ENCODE assay signal across 1 cellular context in the genomic region with DNA sequence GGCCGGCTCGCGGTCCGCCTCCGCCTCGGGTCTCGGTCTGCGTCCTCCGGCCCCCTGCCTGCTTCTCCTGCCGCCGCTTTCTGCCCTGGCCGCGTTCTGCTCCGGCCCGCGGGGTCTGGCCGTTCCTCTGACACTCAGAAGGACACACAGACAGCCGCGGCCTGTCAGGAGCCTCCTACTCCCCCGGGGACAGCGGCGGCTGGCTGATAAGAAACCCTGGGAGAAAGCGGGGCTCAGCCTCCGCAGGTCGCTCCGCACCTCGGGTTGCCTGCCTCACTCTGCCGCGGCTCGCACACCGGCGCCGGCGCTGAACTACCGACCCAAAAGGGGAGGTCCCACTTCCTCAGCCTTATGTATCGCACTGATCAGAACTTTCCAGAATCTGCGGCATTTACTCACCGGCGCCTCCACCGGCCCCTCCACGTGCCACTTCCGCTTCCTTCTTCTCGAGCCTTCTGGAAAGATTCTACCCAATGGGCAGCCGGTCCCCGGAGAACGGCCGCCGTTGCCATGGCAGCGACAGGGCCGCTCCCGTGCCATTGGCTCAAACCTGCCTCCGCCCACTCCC.
TF ChIP-seq lines count a peak whose summit lies in the region.

A gene (minus strand): TSS at position 322 of the 568 bp plus-strand sequence. CDS start 322 bp downstream, outside the sequence.

TF ChIP-seq in K562, 482 proteins besides CTCF, POLR2A, EP300 and RAD21 (continued from another document and continues in another):
- TF ChIP-seq, protein P1, sequence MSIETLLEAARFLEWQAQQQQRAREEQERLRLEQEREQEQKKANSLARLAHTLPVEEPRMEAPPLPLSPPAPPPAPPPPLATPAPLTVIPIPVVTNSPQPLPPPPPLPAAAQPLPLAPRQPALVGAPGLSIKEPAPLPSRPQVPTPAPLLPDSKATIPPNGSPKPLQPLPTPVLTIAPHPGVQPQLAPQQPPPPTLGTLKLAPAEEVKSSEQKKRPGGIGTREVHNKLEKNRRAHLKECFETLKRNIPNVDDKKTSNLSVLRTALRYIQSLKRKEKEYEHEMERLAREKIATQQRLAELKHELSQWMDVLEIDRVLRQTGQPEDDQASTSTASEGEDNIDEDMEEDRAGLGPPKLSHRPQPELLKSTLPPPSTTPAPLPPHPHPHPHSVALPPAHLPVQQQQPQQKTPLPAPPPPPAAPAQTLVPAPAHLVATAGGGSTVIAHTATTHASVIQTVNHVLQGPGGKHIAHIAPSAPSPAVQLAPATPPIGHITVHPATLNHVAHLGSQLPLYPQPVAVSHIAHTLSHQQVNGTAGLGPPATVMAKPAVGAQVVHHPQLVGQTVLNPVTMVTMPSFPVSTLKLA (conservative IDR thresholded peaks at IDR 0.05) = peak; percentile 95 to 98
- TF ChIP-seq, protein P2, sequence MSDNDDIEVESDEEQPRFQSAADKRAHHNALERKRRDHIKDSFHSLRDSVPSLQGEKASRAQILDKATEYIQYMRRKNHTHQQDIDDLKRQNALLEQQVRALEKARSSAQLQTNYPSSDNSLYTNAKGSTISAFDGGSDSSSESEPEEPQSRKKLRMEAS (CRISPR knock-in tag; IDR thresholded peaks at IDR 0.05) = peak; percentile 83
- no peak for TF ChIP-seq BRCA1 (IDR thresholded peaks at IDR 0.05)
- no peak for TF ChIP-seq BRCA1 (CRISPR knock-in tag; IDR thresholded peaks at IDR 0.05)
- TF ChIP-seq, protein P3, sequence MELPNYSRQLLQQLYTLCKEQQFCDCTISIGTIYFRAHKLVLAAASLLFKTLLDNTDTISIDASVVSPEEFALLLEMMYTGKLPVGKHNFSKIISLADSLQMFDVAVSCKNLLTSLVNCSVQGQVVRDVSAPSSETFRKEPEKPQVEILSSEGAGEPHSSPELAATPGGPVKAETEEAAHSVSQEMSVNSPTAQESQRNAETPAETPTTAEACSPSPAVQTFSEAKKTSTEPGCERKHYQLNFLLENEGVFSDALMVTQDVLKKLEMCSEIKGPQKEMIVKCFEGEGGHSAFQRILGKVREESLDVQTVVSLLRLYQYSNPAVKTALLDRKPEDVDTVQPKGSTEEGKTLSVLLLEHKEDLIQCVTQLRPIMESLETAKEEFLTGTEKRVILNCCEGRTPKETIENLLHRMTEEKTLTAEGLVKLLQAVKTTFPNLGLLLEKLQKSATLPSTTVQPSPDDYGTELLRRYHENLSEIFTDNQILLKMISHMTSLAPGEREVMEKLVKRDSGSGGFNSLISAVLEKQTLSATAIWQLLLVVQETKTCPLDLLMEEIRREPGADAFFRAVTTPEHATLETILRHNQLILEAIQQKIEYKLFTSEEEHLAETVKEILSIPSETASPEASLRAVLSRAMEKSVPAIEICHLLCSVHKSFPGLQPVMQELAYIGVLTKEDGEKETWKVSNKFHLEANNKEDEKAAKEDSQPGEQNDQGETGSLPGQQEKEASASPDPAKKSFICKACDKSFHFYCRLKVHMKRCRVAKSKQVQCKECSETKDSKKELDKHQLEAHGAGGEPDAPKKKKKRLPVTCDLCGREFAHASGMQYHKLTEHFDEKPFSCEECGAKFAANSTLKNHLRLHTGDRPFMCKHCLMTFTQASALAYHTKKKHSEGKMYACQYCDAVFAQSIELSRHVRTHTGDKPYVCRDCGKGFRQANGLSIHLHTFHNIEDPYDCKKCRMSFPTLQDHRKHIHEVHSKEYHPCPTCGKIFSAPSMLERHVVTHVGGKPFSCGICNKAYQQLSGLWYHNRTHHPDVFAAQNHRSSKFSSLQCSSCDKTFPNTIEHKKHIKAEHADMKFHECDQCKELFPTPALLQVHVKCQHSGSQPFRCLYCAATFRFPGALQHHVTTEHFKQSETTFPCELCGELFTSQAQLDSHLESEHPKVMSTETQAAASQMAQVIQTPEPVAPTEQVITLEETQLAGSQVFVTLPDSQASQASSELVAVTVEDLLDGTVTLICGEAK (IDR thresholded peaks at IDR 0.05) = peak; percentile 86
- TF ChIP-seq, protein P3 (CRISPR knock-in tag; IDR thresholded peaks at IDR 0.05) = no peak
- no peak for TF ChIP-seq SMAD3 (CRISPR knock-in tag; conservative IDR thresholded peaks at IDR 0.05)
- peak; percentile 92 for TF ChIP-seq GABPA (tag; conservative IDR thresholded peaks at IDR 0.05; ENCODE audit: low read depth)
- TF ChIP-seq C11orf30 (IDR thresholded peaks at IDR 0.05; ENCODE audit: low read depth) = no peak
- TF ChIP-seq GABPB1 (CRISPR knock-in tag; IDR thresholded peaks at IDR 0.05) = peak; percentile 73; the same call in 1 of the 2 replicates
- TF ChIP-seq EP400 (IDR thresholded peaks at IDR 0.05) = no peak
- TF ChIP-seq SRSF3 (IDR thresholded peaks at IDR 0.05; ENCODE audit: insufficient read depth, low read length) = no peak
- no peak for TF ChIP-seq ATF1 (CRISPR knock-in tag; IDR thresholded peaks at IDR 0.05)
- TF ChIP-seq ATF1 (tag; IDR thresholded peaks at IDR 0.05) = no peak
- TF ChIP-seq, protein P4, sequence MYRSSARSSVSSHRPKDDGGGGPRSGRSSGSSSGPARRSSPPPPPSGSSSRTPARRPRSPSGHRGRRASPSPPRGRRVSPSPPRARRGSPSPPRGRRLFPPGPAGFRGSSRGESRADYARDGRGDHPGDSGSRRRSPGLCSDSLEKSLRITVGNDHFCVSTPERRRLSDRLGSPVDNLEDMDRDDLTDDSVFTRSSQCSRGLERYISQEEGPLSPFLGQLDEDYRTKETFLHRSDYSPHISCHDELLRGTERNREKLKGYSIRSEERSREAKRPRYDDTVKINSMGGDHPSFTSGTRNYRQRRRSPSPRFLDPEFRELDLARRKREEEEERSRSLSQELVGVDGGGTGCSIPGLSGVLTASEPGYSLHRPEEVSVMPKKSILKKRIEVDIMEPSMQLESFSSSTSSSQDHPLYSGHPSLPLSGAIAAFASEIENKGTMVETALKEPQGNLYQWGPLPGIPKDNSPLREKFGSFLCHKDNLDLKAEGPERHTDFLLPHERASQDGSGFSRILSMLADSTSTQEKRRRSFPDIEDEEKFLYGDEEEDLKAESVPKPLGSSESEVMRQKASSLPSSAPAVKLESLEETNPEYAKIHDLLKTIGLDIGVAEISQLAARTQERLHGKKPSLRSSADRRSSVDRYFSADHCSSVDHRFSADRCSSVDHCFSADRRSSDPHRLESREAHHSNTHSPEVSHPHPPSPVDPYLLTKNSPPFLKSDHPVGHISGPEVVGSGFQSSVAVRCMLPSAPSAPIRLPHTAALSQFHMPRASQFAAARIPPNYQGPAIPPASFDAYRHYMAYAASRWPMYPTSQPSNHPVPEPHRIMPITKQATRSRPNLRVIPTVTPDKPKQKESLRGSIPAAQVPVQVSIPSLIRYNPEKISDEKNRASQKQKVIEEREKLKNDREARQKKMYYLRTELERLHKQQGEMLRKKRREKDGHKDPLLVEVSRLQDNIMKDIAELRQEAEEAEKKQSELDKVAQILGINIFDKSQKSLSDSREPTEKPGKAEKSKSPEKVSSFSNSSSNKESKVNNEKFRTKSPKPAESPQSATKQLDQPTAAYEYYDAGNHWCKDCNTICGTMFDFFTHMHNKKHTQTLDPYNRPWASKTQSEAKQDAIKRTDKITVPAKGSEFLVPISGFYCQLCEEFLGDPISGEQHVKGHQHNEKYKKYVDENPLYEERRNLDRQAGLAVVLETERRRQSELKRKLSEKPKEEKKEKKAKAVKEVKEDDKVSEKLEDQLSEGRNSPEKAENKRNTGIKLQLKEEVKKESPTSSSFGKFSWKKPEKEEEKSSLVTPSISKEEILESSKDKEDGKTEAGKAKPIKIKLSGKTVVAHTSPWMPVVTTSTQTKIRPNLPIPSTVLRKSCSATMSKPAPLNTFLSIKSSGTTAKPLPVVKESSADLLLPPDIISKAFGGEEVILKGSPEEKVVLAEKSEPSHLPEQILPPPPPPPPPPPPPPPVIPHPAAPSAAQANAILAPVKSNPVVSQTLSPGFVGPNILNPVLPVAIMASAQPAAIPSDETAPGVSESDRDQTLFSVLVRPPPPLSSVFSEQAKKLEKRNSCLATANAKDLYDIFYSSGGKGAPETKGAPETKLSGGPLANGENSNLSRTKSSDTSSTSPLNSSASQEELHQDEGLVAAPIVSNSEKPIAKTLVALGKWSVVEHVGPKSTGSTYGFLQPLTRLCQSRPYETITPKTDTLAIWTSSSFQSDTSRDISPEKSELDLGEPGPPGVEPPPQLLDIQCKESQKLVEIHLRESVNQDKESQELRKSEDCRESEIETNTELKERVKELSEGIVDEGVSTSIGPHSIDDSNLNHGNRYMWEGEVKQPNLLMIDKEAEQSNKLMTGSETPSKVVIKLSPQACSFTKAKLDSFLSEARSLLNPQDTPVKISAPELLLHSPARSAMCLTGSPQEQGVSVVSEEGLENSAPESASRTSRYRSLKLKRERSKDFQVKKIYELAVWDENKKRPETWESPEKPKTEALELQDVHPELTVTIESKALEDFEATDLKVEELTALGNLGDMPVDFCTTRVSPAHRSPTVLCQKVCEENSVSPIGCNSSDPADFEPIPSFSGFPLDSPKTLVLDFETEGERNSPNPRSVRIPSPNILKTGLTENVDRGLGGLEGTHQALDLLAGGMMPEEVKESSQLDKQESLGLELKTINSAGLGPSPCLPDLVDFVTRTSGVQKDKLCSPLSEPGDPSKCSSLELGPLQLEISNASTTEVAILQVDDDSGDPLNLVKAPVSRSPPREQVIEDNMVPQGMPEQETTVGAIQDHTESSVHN (IDR thresholded peaks at IDR 0.05; ENCODE audit: borderline replicate concordance in 1 of 2, low read depth in 1 of 2) = no peak
- TF ChIP-seq BMI1 (IDR thresholded peaks at IDR 0.05; ENCODE audit: low read length) = peak; percentile 89
- no peak for TF ChIP-seq CBFA2T2 (conservative IDR thresholded peaks at IDR 0.05)
- TF ChIP-seq, protein P5, sequence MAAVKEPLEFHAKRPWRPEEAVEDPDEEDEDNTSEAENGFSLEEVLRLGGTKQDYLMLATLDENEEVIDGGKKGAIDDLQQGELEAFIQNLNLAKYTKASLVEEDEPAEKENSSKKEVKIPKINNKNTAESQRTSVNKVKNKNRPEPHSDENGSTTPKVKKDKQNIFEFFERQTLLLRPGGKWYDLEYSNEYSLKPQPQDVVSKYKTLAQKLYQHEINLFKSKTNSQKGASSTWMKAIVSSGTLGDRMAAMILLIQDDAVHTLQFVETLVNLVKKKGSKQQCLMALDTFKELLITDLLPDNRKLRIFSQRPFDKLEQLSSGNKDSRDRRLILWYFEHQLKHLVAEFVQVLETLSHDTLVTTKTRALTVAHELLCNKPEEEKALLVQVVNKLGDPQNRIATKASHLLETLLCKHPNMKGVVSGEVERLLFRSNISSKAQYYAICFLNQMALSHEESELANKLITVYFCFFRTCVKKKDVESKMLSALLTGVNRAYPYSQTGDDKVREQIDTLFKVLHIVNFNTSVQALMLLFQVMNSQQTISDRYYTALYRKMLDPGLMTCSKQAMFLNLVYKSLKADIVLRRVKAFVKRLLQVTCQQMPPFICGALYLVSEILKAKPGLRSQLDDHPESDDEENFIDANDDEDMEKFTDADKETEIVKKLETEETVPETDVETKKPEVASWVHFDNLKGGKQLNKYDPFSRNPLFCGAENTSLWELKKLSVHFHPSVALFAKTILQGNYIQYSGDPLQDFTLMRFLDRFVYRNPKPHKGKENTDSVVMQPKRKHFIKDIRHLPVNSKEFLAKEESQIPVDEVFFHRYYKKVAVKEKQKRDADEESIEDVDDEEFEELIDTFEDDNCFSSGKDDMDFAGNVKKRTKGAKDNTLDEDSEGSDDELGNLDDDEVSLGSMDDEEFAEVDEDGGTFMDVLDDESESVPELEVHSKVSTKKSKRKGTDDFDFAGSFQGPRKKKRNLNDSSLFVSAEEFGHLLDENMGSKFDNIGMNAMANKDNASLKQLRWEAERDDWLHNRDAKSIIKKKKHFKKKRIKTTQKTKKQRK (IDR thresholded peaks at IDR 0.05; ENCODE audit: borderline replicate concordance, low read depth, low read length) = no peak
- TF ChIP-seq IFI16 (CRISPR knock-in tag; IDR thresholded peaks at IDR 0.05) = no peak
- TF ChIP-seq ZNF431 (CRISPR knock-in tag; IDR thresholded peaks at IDR 0.05) = 0 out of 2 replicates have a peak, but pooled peaks have one; percentile 44
- TF ChIP-seq, protein P6, sequence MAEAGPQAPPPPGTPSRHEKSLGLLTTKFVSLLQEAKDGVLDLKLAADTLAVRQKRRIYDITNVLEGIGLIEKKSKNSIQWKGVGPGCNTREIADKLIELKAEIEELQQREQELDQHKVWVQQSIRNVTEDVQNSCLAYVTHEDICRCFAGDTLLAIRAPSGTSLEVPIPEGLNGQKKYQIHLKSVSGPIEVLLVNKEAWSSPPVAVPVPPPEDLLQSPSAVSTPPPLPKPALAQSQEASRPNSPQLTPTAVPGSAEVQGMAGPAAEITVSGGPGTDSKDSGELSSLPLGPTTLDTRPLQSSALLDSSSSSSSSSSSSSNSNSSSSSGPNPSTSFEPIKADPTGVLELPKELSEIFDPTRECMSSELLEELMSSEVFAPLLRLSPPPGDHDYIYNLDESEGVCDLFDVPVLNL (CRISPR knock-in tag; IDR thresholded peaks at IDR 0.05; ENCODE audit: low read depth) = no peak
- TF ChIP-seq ZBED1 (IDR thresholded peaks at IDR 0.05) = no peak
- TF ChIP-seq FOXK2 (conservative IDR thresholded peaks at IDR 0.05 in 1 of 2, IDR thresholded peaks at IDR 0.05 in 1 of 2; ENCODE audit: low read depth in 2 of 2) = no peak
- TF ChIP-seq, protein P7, sequence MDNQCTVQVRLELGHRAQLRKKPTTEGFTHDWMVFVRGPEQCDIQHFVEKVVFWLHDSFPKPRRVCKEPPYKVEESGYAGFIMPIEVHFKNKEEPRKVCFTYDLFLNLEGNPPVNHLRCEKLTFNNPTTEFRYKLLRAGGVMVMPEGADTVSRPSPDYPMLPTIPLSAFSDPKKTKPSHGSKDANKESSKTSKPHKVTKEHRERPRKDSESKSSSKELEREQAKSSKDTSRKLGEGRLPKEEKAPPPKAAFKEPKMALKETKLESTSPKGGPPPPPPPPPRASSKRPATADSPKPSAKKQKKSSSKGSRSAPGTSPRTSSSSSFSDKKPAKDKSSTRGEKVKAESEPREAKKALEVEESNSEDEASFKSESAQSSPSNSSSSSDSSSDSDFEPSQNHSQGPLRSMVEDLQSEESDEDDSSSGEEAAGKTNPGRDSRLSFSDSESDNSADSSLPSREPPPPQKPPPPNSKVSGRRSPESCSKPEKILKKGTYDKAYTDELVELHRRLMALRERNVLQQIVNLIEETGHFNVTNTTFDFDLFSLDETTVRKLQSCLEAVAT (IDR thresholded peaks at IDR 0.05) = peak in 1 of 2 experiments; percentile 24; a peak in 1 of 4 replicates
- TF ChIP-seq ZNF212 (CRISPR knock-in tag; IDR thresholded peaks at IDR 0.05) = no peak
